Comparison of ENCODE assay signal across 17 cellular contexts in the genomic region with DNA sequence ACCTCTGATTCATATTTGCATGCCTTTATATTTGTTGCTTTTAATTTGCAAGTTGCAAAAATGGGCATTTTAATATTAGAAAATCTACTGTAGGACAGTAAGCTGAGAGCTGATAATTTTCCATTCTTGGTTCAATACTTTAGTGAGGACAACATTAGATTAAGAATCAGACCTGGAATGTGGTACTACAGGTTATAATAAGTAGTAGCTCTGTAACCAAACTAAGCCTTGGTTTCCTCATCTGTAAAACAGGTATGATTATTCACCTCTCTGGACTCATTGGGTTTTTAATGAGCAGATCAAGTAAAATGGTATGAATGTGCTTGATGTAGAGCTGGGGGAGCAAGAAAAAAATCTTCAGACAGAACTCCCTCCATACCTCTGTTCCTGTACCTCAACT. TPM values are rescaled to one million over a fixed set of nuclear protein-coding genes. Genes with fewer than 3 reads are reported as not detected.
DNase-seq lines count a peak whose midpoint lies in the region; ATAC-seq, FAIRE-seq and TF ChIP-seq lines count a peak whose summit lies in the region.
"Had no signal": no experiment of that assay in that cellular context is flagged by ENCODE, and none has a peak within 500 bp of the region (broad histone marks: within the 10 kb centered on the region; RNA-seq: fewer than 3 reads in every experiment).

No MANE protein-coding gene starts in this region.

- POLR2A ChIA-PET in A549 (lab: Yijun Ruan, JAX) = no interaction called here
- POLR2A ChIA-PET in activated CD8-positive, alpha-beta T cell treated with anti-CD3 and anti-CD28 coated beads for 36 hours (lab: Charles Lee) = no interaction called here

- peaks cover 78% of the 10 kb centered on the region for H4K20me1 ChIP-seq in smooth muscle cell (ENCODE audit: low read depth)

- no peak overlapping the region for H3K9ac ChIP-seq in smooth muscle cell (ENCODE audit: low read depth)

- TF ChIP-seq CTCF in A549 (IDR thresholded peaks at IDR 0.05) (no peak), brain microvascular endothelial cell (IDR thresholded peaks at IDR 0.05; ENCODE audit: low read depth, low read length, missing control alignments) (no peak), smooth muscle cell (IDR thresholded peaks at IDR 0.05; ENCODE audit: borderline replicate concordance, insufficient read depth, poor library complexity, severe bottlenecking) (no peak), BE2C (IDR thresholded peaks at IDR 0.05; ENCODE audit: low read depth, low read length) (no peak), gastroesophageal sphincter (IDR thresholded peaks at IDR 0.05) (no peak)
- TF ChIP-seq CTCF in activated CD8-positive, alpha-beta T cell treated with anti-CD3 and anti-CD28 coated beads for 36 hours (IDR thresholded peaks at IDR 0.05) = no peak

- H3K9me3 ChIP-seq in A549 (no peaks in the 10 kb centered on the region), smooth muscle cell (replicated peaks; ENCODE audit: low read depth) (no peaks in the 10 kb centered on the region), BE2C (no peaks in the 10 kb centered on the region), gastroesophageal sphincter (no peaks in the 10 kb centered on the region)

- CTCF ChIA-PET in A549 (lab: Yijun Ruan, JAX) = no interaction called here
- CTCF ChIA-PET in activated CD8-positive, alpha-beta T cell treated with anti-CD3 and anti-CD28 coated beads for 36 hours (lab: Charles Lee) = no interaction called here

- H3K27me3 ChIP-seq in brain microvascular endothelial cell (replicated peaks) = no peaks in the 10 kb centered on the region
- no peaks in the 10 kb centered on the region for H3K27me3 ChIP-seq in smooth muscle cell (ENCODE audit: low read depth)
- H3K27me3 ChIP-seq in BE2C = no peaks in the 10 kb centered on the region
- H3K27me3 ChIP-seq in gastroesophageal sphincter = no peaks in the 10 kb centered on the region

- no peaks in the 10 kb centered on the region for H3K4me1 Mint-ChIP-seq in activated CD8-positive, alpha-beta T cell treated with anti-CD3 and anti-CD28 coated beads for 36 hours (ENCODE audit: low read depth)
- H3K4me1 Mint-ChIP-seq: IgD-negative memory B cell had no signal

- H3K27ac ChIP-seq in A549 (no peak overlapping the region), brain microvascular endothelial cell (peak overlapping the region; percentile 26), smooth muscle cell (ENCODE audit: low read depth) (no peak overlapping the region), gastroesophageal sphincter (no peak overlapping the region)

- H3K4me2 ChIP-seq in A549 (no peak overlapping the region), smooth muscle cell (no peak overlapping the region)

- intact Hi-C loops in activated CD8-positive, alpha-beta T cell treated with anti-CD3 and anti-CD28 coated beads for 36 hours (cut with micrococcal nuclease) = no loop called here

- no peak overlapping the region for H2AFZ ChIP-seq in smooth muscle cell (ENCODE audit: low read depth)

- no peaks in the 10 kb centered on the region for H3K36me3 Mint-ChIP-seq in activated CD8-positive, alpha-beta T cell treated with anti-CD3 and anti-CD28 coated beads for 36 hours (ENCODE audit: low read depth)
- H3K36me3 Mint-ChIP-seq: IgD-negative memory B cell had no signal

- TF ChIP-seq POLR2A in A549 (IDR thresholded peaks at IDR 0.05; ENCODE audit: low read length) (no peak), gastroesophageal sphincter (IDR thresholded peaks at IDR 0.05) (no peak)

- H3K36me3 ChIP-seq in brain microvascular endothelial cell (replicated peaks) (no peaks in the 10 kb centered on the region), smooth muscle cell (ENCODE audit: low read depth) (no peaks in the 10 kb centered on the region), BE2C (no peaks in the 10 kb centered on the region), gastroesophageal sphincter (no peaks in the 10 kb centered on the region)

- H3F3A ChIP-seq in smooth muscle cell (ENCODE audit: low read depth) = no peaks in the 10 kb centered on the region

- TF ChIP-seq EP300 in A549 (IDR thresholded peaks at IDR 0.05) = no peak
- TF ChIP-seq EP300 in gastroesophageal sphincter (IDR thresholded peaks at IDR 0.05) = no peak

- no peak for TF ChIP-seq RAD21 in A549 (conservative IDR thresholded peaks at IDR 0.05 in 1 of 2, IDR thresholded peaks at IDR 0.05 in 1 of 2)

- H3K4me3 ChIP-seq in A549 (no peak overlapping the region), brain microvascular endothelial cell (ENCODE audit: low read depth, low read length) (no peak overlapping the region), smooth muscle cell (no peak overlapping the region), BE2C (ENCODE audit: low read depth, low read length) (no peak overlapping the region), gastroesophageal sphincter (no peak overlapping the region)

- no peaks in the 10 kb centered on the region for H3K27me3 Mint-ChIP-seq in activated CD8-positive, alpha-beta T cell treated with anti-CD3 and anti-CD28 coated beads for 36 hours
- H3K27me3 Mint-ChIP-seq: IgD-negative memory B cell had no signal

- peak; percentile 67 for FAIRE-seq in A549 (lab: Jason Lieb, UNC)
- FAIRE-seq: G401.6, GM12892, GM19239, H54 had no signal

- H3K27ac Mint-ChIP-seq in activated CD8-positive, alpha-beta T cell treated with anti-CD3 and anti-CD28 coated beads for 36 hours = no peak overlapping the region
- H3K27ac Mint-ChIP-seq: CD4-positive, alpha-beta T cell; IgD-negative memory B cell had no signal

- DNase-seq in A549 (ENCODE audit: low read depth in 1 of 2, low spot score in 1 of 2) (no peak), HT-29 (ENCODE audit: low spot score) (peak; percentile 7), brain microvascular endothelial cell (no peak), smooth muscle cell (lab: John Stamatoyannopoulos, UW; ENCODE audit: unreplicated experiment) (no peak), BE2C (no peak)
- no peak for DNase-seq in activated CD8-positive, alpha-beta T cell treated with anti-CD3 and anti-CD28 coated beads for 36 hours
- DNase-seq: 8988T; C1 segment of cervical spinal cord; CD4-positive, alpha-beta T cell; DMS79 treated with DMSO at 0.1 percent for 48 hours had no signal

- no peaks in the 10 kb centered on the region for H3K9me3 Mint-ChIP-seq in activated CD8-positive, alpha-beta T cell treated with anti-CD3 and anti-CD28 coated beads for 36 hours

- H3K4me3 Mint-ChIP-seq in activated CD8-positive, alpha-beta T cell treated with anti-CD3 and anti-CD28 coated beads for 36 hours = no peak overlapping the region
- H3K4me3 Mint-ChIP-seq: CD4-positive, alpha-beta T cell; IgD-negative memory B cell had no signal

- H3K4me1 ChIP-seq in A549 (peaks cover 10% of the 10 kb centered on the region; the same call in 2 of the 3 replicates), smooth muscle cell (ENCODE audit: low read depth) (peaks cover 7% of the 10 kb centered on the region), BE2C (peaks cover 8% of the 10 kb centered on the region), gastroesophageal sphincter (no peaks in the 10 kb centered on the region)

- H3K79me2 ChIP-seq in smooth muscle cell (ENCODE audit: low read depth) = peaks cover 78% of the 10 kb centered on the region

- in situ Hi-C loops in brain microvascular endothelial cell (cut with HindIII; ENCODE audit: low pct_ligation_motif_present, low sequenced_read_pairs) = no loop called here

- ATAC-seq in A549 (no peak), esophagus mucosa (peak; percentile 72), gastroesophageal sphincter (no peak)
- ATAC-seq in activated CD8-positive, alpha-beta T cell treated with anti-CD3 and anti-CD28 coated beads for 36 hours = no peak

TF ChIP-seq in A549, 52 proteins besides CTCF, POLR2A, EP300 and RAD21:
- TF ChIP-seq FOSB (CRISPR knock-in tag; IDR thresholded peaks at IDR 0.05) (no peak), CBX2 (IDR thresholded peaks at IDR 0.05; ENCODE audit: borderline replicate concordance, low read depth) (no peak), MYC (IDR thresholded peaks at IDR 0.05; ENCODE audit: borderline replicate concordance, low read length) (no peak)
- TF ChIP-seq, protein P1, sequence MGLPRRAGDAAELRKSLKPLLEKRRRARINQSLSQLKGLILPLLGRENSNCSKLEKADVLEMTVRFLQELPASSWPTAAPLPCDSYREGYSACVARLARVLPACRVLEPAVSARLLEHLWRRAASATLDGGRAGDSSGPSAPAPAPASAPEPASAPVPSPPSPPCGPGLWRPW (IDR thresholded peaks at IDR 0.05) = no peak
- TF ChIP-seq, protein P2, sequence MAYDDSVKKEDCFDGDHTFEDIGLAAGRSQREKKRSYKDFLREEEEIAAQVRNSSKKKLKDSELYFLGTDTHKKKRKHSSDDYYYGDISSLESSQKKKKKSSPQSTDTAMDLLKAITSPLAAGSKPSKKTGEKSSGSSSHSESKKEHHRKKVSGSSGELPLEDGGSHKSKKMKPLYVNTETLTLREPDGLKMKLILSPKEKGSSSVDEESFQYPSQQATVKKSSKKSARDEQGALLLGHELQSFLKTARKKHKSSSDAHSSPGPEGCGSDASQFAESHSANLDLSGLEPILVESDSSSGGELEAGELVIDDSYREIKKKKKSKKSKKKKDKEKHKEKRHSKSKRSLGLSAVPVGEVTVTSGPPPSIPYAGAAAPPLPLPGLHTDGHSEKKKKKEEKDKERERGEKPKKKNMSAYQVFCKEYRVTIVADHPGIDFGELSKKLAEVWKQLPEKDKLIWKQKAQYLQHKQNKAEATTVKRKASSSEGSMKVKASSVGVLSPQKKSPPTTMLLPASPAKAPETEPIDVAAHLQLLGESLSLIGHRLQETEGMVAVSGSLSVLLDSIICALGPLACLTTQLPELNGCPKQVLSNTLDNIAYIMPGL (CRISPR knock-in tag; IDR thresholded peaks at IDR 0.05; ENCODE audit: borderline replicate concordance) = no peak

RNA-seq across cellular contexts. Expression of a gene that starts 31.1 kb away (rescaled TPM):
- polyA plus RNA-seq in A549 (2011; rRNA removed) (11.3 and 15.9 TPM in 2 replicates), A549 (2017; fragmentation: RNase III; extraction: RNeasy Plus Mini Kit Qiagen cat#74134 plus additional on column Dnase treatment) (4.7 to 5.0 TPM (median 5.0 TPM) in 3 replicates), smooth muscle cell (9.6 and 14.4 TPM in 2 replicates)
- 3.0 and 3.7 TPM in 2 replicates for polyA plus RNA-seq in A549 (2012; cell fraction: cytosol; rRNA removed)
- polyA plus RNA-seq in A549 (2012; cell fraction: nucleus; rRNA removed) = 2.9 and 4.2 TPM in 2 replicates
- 13.6 and 14.5 TPM in 2 replicates for polyA minus RNA-seq in A549 (2011; rRNA and poly(A)+ RNA removed)
- total RNA-seq in HT-29 (2014; rRNA removed; shearing (Covaris generic)) = 4.0 and 5.8 TPM in 2 replicates
- total RNA-seq in esophagus mucosa (6.9 TPM), smooth muscle cell (33.3 and 47.0 TPM in 2 replicates), gastroesophageal sphincter (10 to 100 TPM in 1 of 4 donors, 1 to 10 TPM in 3; 5.3 to 13.9 (median 7.0) TPM)
- polyA plus RNA-seq in BE2C (2012; ENCODE audit: insufficient read depth, insufficient read length, low read depth) = 5.5 TPM
- not detected for total RNA-seq in activated CD8-positive, alpha-beta T cell treated with anti-CD3 and anti-CD28 coated beads for 36 hours
- total RNA-seq: CD4-positive, alpha-beta T cell had no signal
- polyA plus RNA-seq: IgD-negative memory B cell had no signal
